12 cellular contexts compared by ENCODE assay signal in genomic region chr5:14668247-14668646, GRCh38. TPM values are rescaled to one million over a fixed set of nuclear protein-coding genes. Genes with fewer than 3 reads are reported as not detected.
DNase-seq lines count a peak whose midpoint lies in the region; ATAC-seq and TF ChIP-seq lines count a peak whose summit lies in the region.
"Had no signal": no experiment of that assay in that cellular context is flagged by ENCODE, and none has a peak within 500 bp of the region (broad histone marks: within the 10 kb centered on the region; RNA-seq: fewer than 3 reads in every experiment).

No MANE protein-coding gene starts in this region.

- no peak for TF ChIP-seq CTCF in right lobe of liver (IDR thresholded peaks at IDR 0.05)

- 24% methylated on average over 2 of the region's 4 CpGs for WGBS in right lobe of liver (ENCODE audit: insufficient coverage, low coverage, low lambda C conversion rate, missing lambda C conversion rate)

- ATAC-seq in right lobe of liver (peak in 2 of 4 donors; percentile 1 to 28), GM18858 (IDR thresholded peaks at IDR 0.05; ENCODE audit: unreplicated experiment) (no peak)

- DNase-seq in activated T-cell treated with anti-CD3 and anti-CD28 coated beads for 24 hours (ENCODE audit: low read depth) (peak; percentile 11), right lobe of liver (peak in 1 of 3 donors; percentile 60), NOMO-1 treated with DMSO at 0.1 percent for 48 hours (lab: John Stamatoyannopoulos, UW; ENCODE audit: unreplicated experiment) (no peak), T-helper 9 cell (no peak)
- no peak for DNase-seq in effector CD8-positive, alpha-beta T cell (lab: John Stamatoyannopoulos, UW)
- DNase-seq: NCI-H69; stimulated activated CD4-positive, alpha-beta T cell treated with anti-CD3 and anti-CD28 coated beads, Interleukin-4, amount 100 ng/mL, for 4 hours; T1000 had no signal

- H3K4me2 ChIP-seq in BLaER1 treated with 17β-estradiol and CSF1 and Interleukin-3, amounts not matched to agents 10 nM and 100 nM: peak overlapping the region; percentile 85 to 98 (median 94)

- peaks cover 70 to 84% (median 79%) of the 10 kb centered on the region in 10 experiments for H3K4me1 ChIP-seq in BLaER1 treated with 17β-estradiol and CSF1 and Interleukin-3, amounts not matched to agents 10 nM and 100 nM
- H3K4me1 ChIP-seq in right lobe of liver: peaks cover 0 to 82% (median 29%) of the 10 kb centered on the region in 4 donors

- H3K9ac ChIP-seq in BLaER1 treated with 17β-estradiol and CSF1 and Interleukin-3, amounts not matched to agents 10 nM and 100 nM: peak overlapping the region in 4 of 11 experiments; percentile 20 to 47 (median 32); a peak in 3 of 22 replicates

- intact Hi-C loops in right lobe of liver (cut with DNase I): no loop called here

- H3K27ac ChIP-seq in BLaER1 treated with 17β-estradiol and CSF1 and Interleukin-3, amounts not matched to agents 10 nM and 100 nM: peak overlapping the region in 1 of 11 experiments; percentile 5; a peak in 1 of 22 replicates
- peak overlapping the region in 2 of 3 donors; percentile 64 to 98 for H3K27ac ChIP-seq in right lobe of liver
- H3K27ac ChIP-seq: C4-2B had no signal

- TF ChIP-seq POLR2A in GM19099 (IDR thresholded peaks at IDR 0.05; ENCODE audit: extremely low read depth, insufficient read length, low read depth) (peak; percentile 21), right lobe of liver (IDR thresholded peaks at IDR 0.05) (no peak)

- peaks cover 76 to 86% (median 81%) of the 10 kb centered on the region in 11 experiments for H4K20me1 ChIP-seq in BLaER1 treated with 17β-estradiol and CSF1 and Interleukin-3, amounts not matched to agents 10 nM and 100 nM

- H3K4me3 ChIP-seq in BLaER1 treated with 17β-estradiol and CSF1 and Interleukin-3, amounts not matched to agents 10 nM and 100 nM: no peak overlapping the region
- no peak overlapping the region for H3K4me3 ChIP-seq in right lobe of liver

- H3K9me3 ChIP-seq in BLaER1 treated with 17β-estradiol and CSF1 and Interleukin-3, amounts not matched to agents 10 nM and 100 nM (replicated peaks in 1 of 11): no peaks in the 10 kb centered on the region
- H3K9me3 ChIP-seq in right lobe of liver: no peaks in the 10 kb centered on the region

- no peaks in the 10 kb centered on the region for H3K27me3 ChIP-seq in BLaER1 treated with 17β-estradiol and CSF1 and Interleukin-3, amounts not matched to agents 10 nM and 100 nM
- no peaks in the 10 kb centered on the region for H3K27me3 ChIP-seq in right lobe of liver

- H3K36me3 ChIP-seq in BLaER1 treated with 17β-estradiol and CSF1 and Interleukin-3, amounts not matched to agents 10 nM and 100 nM: peaks cover 2 to 25% (median 17%) of the 10 kb centered on the region in 11 experiments; a peak in 12 of 22 replicates
- H3K36me3 ChIP-seq in right lobe of liver: no peaks in the 10 kb centered on the region

RNA-seq across cellular contexts. Expression of gene OTULIN, which starts 3.7 kb away (rescaled TPM):
- total RNA-seq in right lobe of liver: 10 to 100 TPM; 25.2 to 34.8 (median 29.2) TPM
